In genomic region chr20:49701916-49702315, GRCh38 we compare ENCODE assay signal across 15 cellular contexts. TPM values are rescaled to one million over a fixed set of nuclear protein-coding genes. Genes with fewer than 3 reads are reported as not detected.
A peak's percentile ranks its signal among the peaks of the same experiment; 100 is the strongest.
DNase-seq lines count a peak whose midpoint lies in the region; ATAC-seq, FAIRE-seq and TF ChIP-seq lines count a peak whose summit lies in the region.
"Had no signal": no experiment of that assay in that cellular context is flagged by ENCODE, and none has a peak within 500 bp of the region (broad histone marks: within the 10 kb centered on the region; RNA-seq: fewer than 3 reads in every experiment).

No MANE protein-coding gene starts in this region.

- CTCF ChIA-PET in GM12878 (lab: Yijun Ruan, JAX): interaction anchor here (1.0 to 1.3 kb wide), 2 partner anchors 9 to 22 kb away, joined by 5 read pairs; no protein-coding TSS in a partner anchor

- POLR2A ChIA-PET in GM12878 (lab: Charles Lee): interaction anchor here (1.2 to 2.3 kb wide), 3 partner anchors 11 to 24 kb away, joined by 3 to 11 read pairs (median 4); no protein-coding TSS in a partner anchor

- H3K4me1 ChIP-seq in CD4-positive, CD25-positive, alpha-beta regulatory T cell (ENCODE audit: control insufficient read depth, insufficient read depth, low read length, poor library complexity, severe bottlenecking): peaks cover 56% of the 10 kb centered on the region
- H3K4me1 ChIP-seq in OCI-LY1 (ENCODE audit: insufficient read depth, low read length, severe bottlenecking) (peaks cover 100% of the 10 kb centered on the region), GM12878 (ENCODE audit: control insufficient read depth, insufficient read depth, low read length) (peaks cover 49% of the 10 kb centered on the region)

- no TSS peak for BruUV-seq in GM12878 (replicated peaks; lab: Mats Ljungman, UMichigan)

- H3K27ac Mint-ChIP-seq in CD4-positive, CD25-positive, alpha-beta regulatory T cell: peak overlapping the region; percentile 81 to 86 (median 84)
- H3K27ac Mint-ChIP-seq in nephron progenitor cell: peak overlapping the region; percentile 87
- no peak overlapping the region for H3K27ac Mint-ChIP-seq in stimulated activated memory B cell treated with anti-CD40 and anti-IgM and Interleukin-4, amounts not matched to agents 10 μg/mL and 1 μg/mL and 100 μg/mL, for 72 hours

- RAD21 ChIA-PET in GM12878 (lab: Charles Lee; ENCODE audit: unreplicated experiment): interaction anchor here (1.0 to 6.9 kb wide), 4 partner anchors 9 to 33 kb away, joined by 4 to 49 read pairs (median 16); no protein-coding TSS in a partner anchor

- no peak for TF ChIP-seq EP300 in GM12878 (IDR thresholded peaks at IDR 0.05; ENCODE audit: borderline replicate concordance in 1 of 2, control insufficient read depth in 1 of 2, low read depth in 2 of 2, low read length in 2 of 2)

- H3F3A ChIP-seq in OCI-LY1 (ENCODE audit: insufficient read depth, low read length): peaks cover 24% of the 10 kb centered on the region

- no peak for FAIRE-seq in GM12878 (lab: Jason Lieb, UNC)

- H2AFZ ChIP-seq in OCI-LY1 (ENCODE audit: low read length) (no peak overlapping the region), GM12878 (ENCODE audit: control insufficient read depth, low read depth, low read length) (no peak overlapping the region)

- in situ Hi-C loops in GM12878 (cut with MboI): no loop called here
- in situ Hi-C loops in ACHN (cut with HindIII; ENCODE audit: low pct_ligation_motif_present, low pct_unique_long_range_greater_than_20kb, low sequenced_read_pairs): no loop called here

- H3K4me1 Mint-ChIP-seq in CD4-positive, CD25-positive, alpha-beta regulatory T cell: peaks cover 46 to 76% (median 58%) of the 10 kb centered on the region in 4 donors
- peaks cover 54% of the 10 kb centered on the region for H3K4me1 Mint-ChIP-seq in nephron progenitor cell
- peaks cover 73% of the 10 kb centered on the region for H3K4me1 Mint-ChIP-seq in stimulated activated memory B cell treated with anti-CD40 and anti-IgM and Interleukin-4, amounts not matched to agents 10 μg/mL and 1 μg/mL and 100 μg/mL, for 72 hours

- peaks cover 81% of the 10 kb centered on the region for H3K79me2 ChIP-seq in OCI-LY1 (ENCODE audit: insufficient read depth, low read length)
- H3K79me2 ChIP-seq in GM12878 (ENCODE audit: control insufficient read depth, insufficient read depth, low read length): peaks cover 94% of the 10 kb centered on the region

- H3K9me3 Mint-ChIP-seq in CD4-positive, CD25-positive, alpha-beta regulatory T cell: no peaks in the 10 kb centered on the region
- H3K9me3 Mint-ChIP-seq in nephron progenitor cell: no peaks in the 10 kb centered on the region
- no peaks in the 10 kb centered on the region for H3K9me3 Mint-ChIP-seq in stimulated activated memory B cell treated with anti-CD40 and anti-IgM and Interleukin-4, amounts not matched to agents 10 μg/mL and 1 μg/mL and 100 μg/mL, for 72 hours

- no peak for ATAC-seq in CD4-positive, CD25-positive, alpha-beta regulatory T cell (ENCODE audit: low read depth in 2 of 2)
- ATAC-seq in GM12878: no peak
- ATAC-seq in GM21529 (IDR thresholded peaks at IDR 0.05; ENCODE audit: unreplicated experiment): no peak
- no peak for ATAC-seq in stimulated activated memory B cell treated with anti-CD40 and anti-IgM and Interleukin-4, amounts not matched to agents 10 μg/mL and 1 μg/mL and 100 μg/mL, for 72 hours
- ATAC-seq: Right ventricle myocardium inferior had no signal

- intact Hi-C loops in GM12878 (cut with micrococcal nuclease; ENCODE audit: unreplicated experiment): no loop called here

- peak overlapping the region; percentile 88 for H3K4me2 ChIP-seq in OCI-LY1 (ENCODE audit: low read length)
- peak overlapping the region; percentile 79 for H3K4me2 ChIP-seq in GM12878 (ENCODE audit: control insufficient read depth, insufficient read depth)
- H3K4me2 ChIP-seq: BLaER1 had no signal

- H3K27me3 Mint-ChIP-seq in CD4-positive, CD25-positive, alpha-beta regulatory T cell: no peaks in the 10 kb centered on the region
- H3K27me3 Mint-ChIP-seq in nephron progenitor cell (ENCODE audit: low read depth, poor library complexity): no peaks in the 10 kb centered on the region
- no peaks in the 10 kb centered on the region for H3K27me3 Mint-ChIP-seq in stimulated activated memory B cell treated with anti-CD40 and anti-IgM and Interleukin-4, amounts not matched to agents 10 μg/mL and 1 μg/mL and 100 μg/mL, for 72 hours
- H3K27me3 Mint-ChIP-seq: progenitor cell of endocrine pancreas had no signal

- no peak overlapping the region for H3K4me3 ChIP-seq in CD4-positive, CD25-positive, alpha-beta regulatory T cell (ENCODE audit: low read depth, low read length)
- H3K4me3 ChIP-seq in OCI-LY1 (ENCODE audit: low read depth, low read length, poor library complexity, severe bottlenecking): peak overlapping the region; percentile 51
- no peak overlapping the region for H3K4me3 ChIP-seq in GM12878
- H3K4me3 ChIP-seq: BLaER1, colonic mucosa had no signal

- no peak for TF ChIP-seq RAD21 in GM12878 (IDR thresholded peaks at IDR 0.05; ENCODE audit: insufficient read depth, low read depth, low read length)

- H3K4me3 Mint-ChIP-seq in CD4-positive, CD25-positive, alpha-beta regulatory T cell: peak overlapping the region in 1 of 4 donors; percentile 63
- no peak overlapping the region for H3K4me3 Mint-ChIP-seq in nephron progenitor cell
- H3K4me3 Mint-ChIP-seq in stimulated activated memory B cell treated with anti-CD40 and anti-IgM and Interleukin-4, amounts not matched to agents 10 μg/mL and 1 μg/mL and 100 μg/mL, for 72 hours: no peak overlapping the region

- H3K36me3 Mint-ChIP-seq in CD4-positive, CD25-positive, alpha-beta regulatory T cell: no peaks in the 10 kb centered on the region
- H3K36me3 Mint-ChIP-seq in nephron progenitor cell (ENCODE audit: low read depth): peaks cover 9% of the 10 kb centered on the region
- H3K36me3 Mint-ChIP-seq in stimulated activated memory B cell treated with anti-CD40 and anti-IgM and Interleukin-4, amounts not matched to agents 10 μg/mL and 1 μg/mL and 100 μg/mL, for 72 hours: peaks cover 5% of the 10 kb centered on the region

- H4K20me1 ChIP-seq in OCI-LY1 (ENCODE audit: insufficient read depth, low read length) (no peaks in the 10 kb centered on the region), GM12878 (ENCODE audit: control insufficient read depth, insufficient read depth) (peaks cover 3% of the 10 kb centered on the region; the same call in 1 of the 2 replicates)

- no peaks in the 10 kb centered on the region for H3K36me3 ChIP-seq in CD4-positive, CD25-positive, alpha-beta regulatory T cell (ENCODE audit: control insufficient read depth, insufficient read depth, low read length)
- H3K36me3 ChIP-seq in OCI-LY1 (ENCODE audit: insufficient read depth, low read length) (no peaks in the 10 kb centered on the region), GM12878 (ENCODE audit: control insufficient read depth in 2 of 2, insufficient read depth in 2 of 2, low read length in 1 of 2) (no peaks in the 10 kb centered on the region)
- H3K36me3 ChIP-seq: BLaER1, colonic mucosa had no signal

- no peaks in the 10 kb centered on the region for H3K27me3 ChIP-seq in CD4-positive, CD25-positive, alpha-beta regulatory T cell (ENCODE audit: control insufficient read depth, insufficient read depth, low read length)
- H3K27me3 ChIP-seq in OCI-LY1 (ENCODE audit: insufficient read depth, low read length) (no peaks in the 10 kb centered on the region), GM12878 (replicated peaks in 1 of 2; ENCODE audit: control insufficient read depth in 2 of 2, insufficient read depth in 2 of 2, low read length in 1 of 2) (no peaks in the 10 kb centered on the region)
- H3K27me3 ChIP-seq: BLaER1, colonic mucosa had no signal

- H3K9ac ChIP-seq in OCI-LY1 (ENCODE audit: low read length) (peak overlapping the region; percentile 49; the same call in 1 of the 2 replicates), GM12878 (ENCODE audit: control insufficient read depth, insufficient read depth, low read length) (no peak overlapping the region)
- H3K9ac ChIP-seq: BLaER1 had no signal

- no peaks in the 10 kb centered on the region for H3K9me3 ChIP-seq in CD4-positive, CD25-positive, alpha-beta regulatory T cell (ENCODE audit: control insufficient read depth in 2 of 2, low read length in 2 of 2)
- H3K9me3 ChIP-seq in OCI-LY1 (ENCODE audit: low read length) (no peaks in the 10 kb centered on the region), GM12878 (replicated peaks; ENCODE audit: control insufficient read depth, insufficient read depth, low read length) (no peaks in the 10 kb centered on the region)
- H3K9me3 ChIP-seq: BLaER1, colonic mucosa had no signal

- no peaks in the 10 kb centered on the region for H3K9me2 ChIP-seq in OCI-LY1 (ENCODE audit: low read depth, low read length)

- TF ChIP-seq POLR2A in GM12878 (IDR thresholded peaks at IDR 0.05; ENCODE audit: low read depth, low read length): no peak

- 90% methylated on average over 8 of the region's 8 CpGs for WGBS in GM12878 (ENCODE audit: insufficient coverage, insufficient replicate concordance, low lambda C conversion rate, missing lambda C conversion rate)

- H3K27ac ChIP-seq in CD4-positive, CD25-positive, alpha-beta regulatory T cell (ENCODE audit: insufficient read depth, low read length, poor library complexity, severe bottlenecking): peak overlapping the region; percentile 62
- H3K27ac ChIP-seq in OCI-LY1 (ENCODE audit: low read depth, low read length, poor library complexity, severe bottlenecking) (peak overlapping the region; percentile 87), GM12878 (ENCODE audit: control insufficient read depth, insufficient read depth) (peak overlapping the region; percentile 41)
- H3K27ac ChIP-seq: BLaER1, colonic mucosa had no signal

- TF ChIP-seq CTCF in OCI-LY1 (IDR thresholded peaks at IDR 0.05; ENCODE audit: low read length): no peak
- TF ChIP-seq CTCF in GM12878 (IDR thresholded peaks at IDR 0.05 in 2 of 3, conservative IDR thresholded peaks at IDR 0.05 in 1 of 3; ENCODE audit: control insufficient read depth in 2 of 3, extremely low read depth in 1 of 3, insufficient read depth in 1 of 3, low read depth in 3 of 3, low read length in 3 of 3): no peak
- TF ChIP-seq CTCF in nephron progenitor cell (IDR thresholded peaks at IDR 0.05): no peak

- no peak for DNase-seq in CD4-positive, CD25-positive, alpha-beta regulatory T cell
- DNase-seq in GM12878 (ENCODE audit: low read depth, low spot score) (no peak), nephron progenitor cell (no peak), 8988T (no peak), ACHN (no peak)
- DNase-seq: colonic mucosa, midbrain, NCI-H187, NCI-H748 treated with DMSO at 0.1 percent for 48 hours had no signal

- SMC1A ChIA-PET in GM12878 (lab: Charles Lee; ENCODE audit: uncharacterized antibody, unreplicated experiment): interaction anchor here (0.9 to 7.3 kb wide), 11 partner anchors 8 to 141 kb away, joined by 3 to 40 read pairs (median 9); no protein-coding TSS in a partner anchor

RNA-seq across cellular contexts. Expression of gene B4GALT5, which starts 11.8 kb away (rescaled TPM):
- total RNA-seq in CD4-positive, CD25-positive, alpha-beta regulatory T cell: 13.6 TPM
- 1 to 10 TPM in 2 of 4 donors, under 1 TPM in 2; 0.45 to 1.5 (median 1.00) TPM for polyA plus RNA-seq in CD4-positive, CD25-positive, alpha-beta regulatory T cell
- 50.1 and 53.1 TPM in 2 replicates for total RNA-seq in GM12878 (2013; cell fraction: nucleolus; rRNA removed)
- total RNA-seq in GM12878 (2014; rRNA removed): 11.6 and 12.7 TPM in 2 replicates
- total RNA-seq in GM12878 (2014; rRNA removed; fragmentation: Illumina TruSeq; extraction: Trizol): 25.2 and 25.4 TPM in 2 replicates
- total RNA-seq in GM12878 (2021): 28.3 and 28.7 TPM in 2 replicates
- 8.9 TPM for polyA plus RNA-seq in GM12878 (2011; ENCODE audit: low read depth)
- 55.5 and 58.7 TPM in 2 replicates for polyA plus RNA-seq in GM12878 (2011; rRNA removed)
- polyA plus RNA-seq in GM12878 (2011; cell fraction: cytosol; rRNA removed): 42.2 and 48.9 TPM in 2 replicates
- polyA plus RNA-seq in GM12878 (2011; cell fraction: nucleus; rRNA removed): 21.1 and 21.3 TPM in 2 replicates
- 11.5 and 15.5 TPM in 2 replicates for polyA plus RNA-seq in GM12878 (2012)
- 34.9 and 37.4 TPM in 2 replicates for polyA plus RNA-seq in GM12878 (2014; fragmentation: Illumina TruSeq; extraction: Trizol)
- 10 to 100 TPM; 10.0 to 15.3 TPM for polyA plus RNA-seq in GM12878 (2014; fragmentation: Nextera tagmentation; extraction: Ambion mirVana)
- polyA plus RNA-seq in GM12878 (2014; rRNA removed): 24.6 and 25.5 TPM in 2 replicates
- 1 to 10 TPM; 2.0 to 2.8 TPM for polyA plus RNA-seq in GM12878 (2016; fragmentation: Nextera tagmentation; extraction: Ambion mirVana)
- 54.9 and 59.8 TPM in 2 replicates for polyA minus RNA-seq in GM12878 (2011; rRNA and poly(A)+ RNA removed)
- polyA minus RNA-seq in GM12878 (2011; cell fraction: cytosol; rRNA and poly(A)+ RNA removed): 21.9 and 23.4 TPM in 2 replicates
- polyA minus RNA-seq in GM12878 (2011; cell fraction: nucleus; rRNA and poly(A)+ RNA removed): 6.4 and 9.8 TPM in 2 replicates
